19 cellular contexts compared by ENCODE assay signal in the genomic region with DNA sequence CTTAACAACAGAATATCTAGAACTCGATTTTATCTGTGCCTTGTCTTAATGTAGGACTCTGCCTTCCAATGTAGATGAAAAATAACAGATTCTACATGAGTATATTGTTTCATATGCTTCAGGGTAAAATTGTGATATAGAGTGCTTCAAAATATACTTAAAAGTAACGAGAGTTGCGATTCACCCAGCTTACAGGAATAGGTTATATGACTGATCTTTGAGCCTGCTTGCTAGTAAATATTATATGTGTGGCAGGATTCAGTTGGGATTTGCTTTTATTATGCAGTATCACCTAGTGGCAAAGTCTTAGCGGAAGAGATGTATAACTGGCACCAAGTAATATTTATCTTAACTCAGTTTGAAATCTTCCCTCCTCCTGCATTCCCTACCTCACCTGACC.
"Had no signal": no experiment of that assay in that cellular context is flagged by ENCODE, and none has a peak within 500 bp of the region (broad histone marks: within the 10 kb centered on the region; RNA-seq: fewer than 3 reads in every experiment).

No MANE protein-coding gene starts in this region.

- H3K4me3 ChIP-seq: colonic mucosa, lower lobe of right lung, pancreas, right lobe of liver, thoracic aorta, tibial nerve, upper lobe of left lung, uterus had no signal

- H3K27ac ChIP-seq: colonic mucosa, lower lobe of right lung, neutrophil, pancreas, right lobe of liver, thoracic aorta, tibial nerve, upper lobe of left lung, uterus had no signal

- H3K36me3 ChIP-seq: colonic mucosa, lower lobe of right lung, neutrophil, pancreas, right lobe of liver, thoracic aorta, tibial nerve, upper lobe of left lung, uterus had no signal

- H3K27me3 ChIP-seq: colonic mucosa, neutrophil, pancreas, right lobe of liver, tibial nerve, upper lobe of left lung, uterus had no signal

- H3K4me1 ChIP-seq: colonic mucosa, lower lobe of right lung, pancreas, right lobe of liver, uterus had no signal

- H3K9me3 ChIP-seq: colonic mucosa, lower lobe of right lung, neutrophil, pancreas, right lobe of liver, thoracic aorta, tibial nerve, upper lobe of left lung, uterus had no signal

- ATAC-seq: left ventricle myocardium superior; lower lobe of right lung; natural killer cell; pancreas; right lobe of liver; stimulated activated naive B cell treated with anti-CD40 and anti-IgM and Interleukin-4, amounts not matched to agents 10 μg/mL and 1 μg/mL and 100 μg/mL, for 72 hours had no signal

- DNase-seq: colonic mucosa; effector CD8-positive, alpha-beta T cell; hypothalamus; immature natural killer cell; islet precursor cell; left ventricle myocardium superior; lower lobe of right lung; natural killer cell; pancreas; right lobe of liver; small intestine; stimulated activated CD4-positive, alpha-beta T cell treated with anti-CD3 and anti-CD28 coated beads, Interleukin-15, amount 100 ng/mL, for 24 hours; stimulated activated CD4-positive, alpha-beta T cell treated with anti-CD3 and anti-CD28 coated beads, Interleukin-2, amount 100 ng/mL, for 48 hours; stimulated activated naive B cell treated with anti-CD40 and anti-IgM and Interleukin-4, amounts not matched to agents 10 μg/mL and 1 μg/mL and 100 μg/mL, for 72 hours; upper lobe of left lung; uterus had no signal
